ENCODE assay signal across 11 cellular contexts in the genomic region with DNA sequence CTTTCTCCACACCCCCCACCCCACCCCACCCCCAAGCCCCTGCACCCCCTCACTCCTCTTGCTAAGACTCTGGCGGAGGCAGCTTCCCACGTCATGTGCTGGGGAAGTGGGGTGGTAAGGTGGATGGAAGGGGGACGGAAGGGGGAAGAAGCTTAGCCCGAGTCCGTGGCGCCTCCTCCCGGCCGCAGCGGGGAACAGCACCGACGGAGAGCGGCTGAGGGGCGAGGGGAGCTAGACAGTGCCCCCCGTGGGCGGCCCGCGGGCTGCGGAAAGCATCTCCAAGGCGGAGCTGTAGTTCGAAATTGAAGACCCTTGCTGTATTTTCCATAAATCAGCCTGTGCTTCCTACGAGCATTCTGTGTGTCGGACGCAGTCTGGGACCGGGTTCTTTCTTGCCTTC. TPM values are rescaled to one million over a fixed set of nuclear protein-coding genes. Genes with fewer than 3 reads are reported as not detected.
A peak's percentile ranks its signal among the peaks of the same experiment; 100 is the strongest.
DNase-seq lines count a peak whose midpoint lies in the region; ATAC-seq and TF ChIP-seq lines count a peak whose summit lies in the region.
"Had no signal": no experiment of that assay in that cellular context is flagged by ENCODE, and none has a peak within 500 bp of the region (broad histone marks: within the 10 kb centered on the region; RNA-seq: fewer than 3 reads in every experiment).

No MANE protein-coding gene starts in this region.

- CTCF ChIA-PET in HEK293T (lab: Yijun Ruan, JAX), result interaction anchor here (1.0 kb wide), 2 partner anchors 57 to 726 kb away, joined by 3 to 4 read pairs; no protein-coding TSS in a partner anchor

- no peak overlapping the region for H2AFZ ChIP-seq in trophoblast cell (ENCODE audit: insufficient read depth, low read length, poor library complexity)

- no peak overlapping the region for H2BK12ac ChIP-seq in trophoblast cell (ENCODE audit: low read length)

- no peaks in the 10 kb centered on the region for H3K4me1 ChIP-seq in ectodermal cell (ENCODE audit: control insufficient read depth, insufficient read depth, low read length)
- H3K4me1 ChIP-seq in trophoblast cell (ENCODE audit: control insufficient read depth in 1 of 2, insufficient read depth in 2 of 2, low read length in 2 of 2), result peaks cover 11 to 13% of the 10 kb centered on the region in 2 experiments
- H3K4me1 ChIP-seq: pancreas had no signal

- H3K79me1 ChIP-seq in trophoblast cell (ENCODE audit: low read length), result no peaks in the 10 kb centered on the region

- H3K9me3 ChIP-seq in ectodermal cell (ENCODE audit: control insufficient read depth, low read length) (no peaks in the 10 kb centered on the region), trophoblast cell (ENCODE audit: insufficient read depth, low read depth, low read length) (peaks cover 7% of the 10 kb centered on the region)
- H3K9me3 ChIP-seq: pancreas had no signal

- no peak overlapping the region for H3K9ac ChIP-seq in trophoblast cell (ENCODE audit: low read length)

- H3K14ac ChIP-seq in trophoblast cell (ENCODE audit: low read length), result no peak overlapping the region

- H3K36me3 ChIP-seq in ectodermal cell (ENCODE audit: control insufficient read depth, insufficient read depth, low read length) (no peaks in the 10 kb centered on the region), trophoblast cell (ENCODE audit: control insufficient read depth in 1 of 2, insufficient read depth in 2 of 2, low read length in 2 of 2) (no peaks in the 10 kb centered on the region)
- H3K36me3 ChIP-seq: pancreas had no signal

- H3K4me2 ChIP-seq in trophoblast cell (ENCODE audit: low read length), result peak overlapping the region; percentile 85

- H3K4me3 ChIP-seq in ectodermal cell (ENCODE audit: insufficient read depth, low read depth, low read length) (peak overlapping the region; percentile 34), trophoblast cell (ENCODE audit: low read depth, low read length) (no peak overlapping the region)

- peak; percentile 25 to 27 for DNase-seq in NCI-H2081 (lab: John Stamatoyannopoulos, UW)
- no peak for DNase-seq in NCI-H2081 treated with DMSO at 0.1 percent for 48 hours (lab: John Stamatoyannopoulos, UW)
- peak; percentile 66 for DNase-seq in HEK293T (ENCODE audit: extremely low spot score)
- DNase-seq in trophoblast cell, result no peak
- DNase-seq in foreskin melanocyte, result no peak
- no peak for DNase-seq in NAMALWA (ENCODE audit: low spot score)
- DNase-seq: stimulated activated naive CD4-positive, alpha-beta T cell had no signal

- no peak overlapping the region for H2BK5ac ChIP-seq in trophoblast cell (ENCODE audit: low read depth, low read length, poor library complexity)

- no peak overlapping the region for H2BK120ac ChIP-seq in trophoblast cell (ENCODE audit: insufficient read depth, low read length, poor library complexity)

- POLR2A ChIA-PET in HEK293T (lab: Yijun Ruan, JAX), result no interaction called here

- H4K91ac ChIP-seq in trophoblast cell (ENCODE audit: low read depth, low read length), result no peak overlapping the region

- H3K79me2 ChIP-seq in trophoblast cell (ENCODE audit: control insufficient read depth, insufficient read depth, low read length, poor library complexity), result no peaks in the 10 kb centered on the region

- H4K12ac ChIP-seq in trophoblast cell (ENCODE audit: low read depth, low read length), result no peak overlapping the region

- H3K23ac ChIP-seq in trophoblast cell (ENCODE audit: low read length), result peak overlapping the region; percentile 7

- H2AK5ac ChIP-seq in trophoblast cell (ENCODE audit: low read length), result no peak overlapping the region

- no peak overlapping the region for H3K18ac ChIP-seq in trophoblast cell (ENCODE audit: low read length)

- H3K4ac ChIP-seq in trophoblast cell (ENCODE audit: low read depth, low read length), result no peak overlapping the region

- H4K8ac ChIP-seq in trophoblast cell (ENCODE audit: low read depth, low read length), result no peak overlapping the region

- peaks cover 50% of the 10 kb centered on the region for H3K27me3 ChIP-seq in ectodermal cell (ENCODE audit: control insufficient read depth, insufficient read depth, low read length, poor library complexity, severe bottlenecking)
- H3K27me3 ChIP-seq in trophoblast cell (ENCODE audit: insufficient read depth, low read length), result peaks cover 36% of the 10 kb centered on the region

- ATAC-seq in GM18858 (IDR thresholded peaks at IDR 0.05; ENCODE audit: unreplicated experiment), result no peak
- ATAC-seq: activated T-helper 17 cell treated with anti-CD3 and anti-CD28 coated beads, Interleukin-2, amount 50 U/mL, for 72 hours had no signal

- no peak overlapping the region for H3K27ac ChIP-seq in ectodermal cell (ENCODE audit: insufficient read depth, low read depth, low read length, poor library complexity, severe bottlenecking)
- H3K27ac ChIP-seq in trophoblast cell (ENCODE audit: low read depth, low read length), result no peak overlapping the region
- H3K27ac ChIP-seq: pancreas had no signal

- 6% methylated on average over 23 to 24 of the region's 24 CpGs for WGBS in ectodermal cell, 2 experiments
- no CpG with 5 or more reads among the region's 24 CpGs for WGBS in trophoblast cell (ENCODE audit: extremely low coverage, insufficient coverage, insufficient read length)

TF ChIP-seq in HEK293T, 16 proteins besides CTCF, POLR2A, EP300 and RAD21:
- TF ChIP-seq TARDBP (IDR thresholded peaks at IDR 0.05) (no peak), FOXM1 (IDR thresholded peaks at IDR 0.05; ENCODE audit: borderline replicate concordance) (no peak), LEF1 (IDR thresholded peaks at IDR 0.05; ENCODE audit: borderline replicate concordance) (no peak), HDGF (IDR thresholded peaks at IDR 0.05; ENCODE audit: borderline replicate concordance) (no peak), ELF4 (IDR thresholded peaks at IDR 0.05) (no peak), NFRKB (IDR thresholded peaks at IDR 0.05) (no peak), SUZ12 (IDR thresholded peaks at IDR 0.05) (no peak), CTBP1 (IDR thresholded peaks at IDR 0.05; ENCODE audit: borderline replicate concordance) (no peak), FOXK2 (IDR thresholded peaks at IDR 0.05) (no peak), FOXA1 (IDR thresholded peaks at IDR 0.05) (no peak)
- TF ChIP-seq, protein P1, sequence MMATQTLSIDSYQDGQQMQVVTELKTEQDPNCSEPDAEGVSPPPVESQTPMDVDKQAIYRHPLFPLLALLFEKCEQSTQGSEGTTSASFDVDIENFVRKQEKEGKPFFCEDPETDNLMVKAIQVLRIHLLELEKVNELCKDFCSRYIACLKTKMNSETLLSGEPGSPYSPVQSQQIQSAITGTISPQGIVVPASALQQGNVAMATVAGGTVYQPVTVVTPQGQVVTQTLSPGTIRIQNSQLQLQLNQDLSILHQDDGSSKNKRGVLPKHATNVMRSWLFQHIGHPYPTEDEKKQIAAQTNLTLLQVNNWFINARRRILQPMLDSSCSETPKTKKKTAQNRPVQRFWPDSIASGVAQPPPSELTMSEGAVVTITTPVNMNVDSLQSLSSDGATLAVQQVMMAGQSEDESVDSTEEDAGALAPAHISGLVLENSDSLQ (IDR thresholded peaks at IDR 0.05), result no peak

RNA-seq across cellular contexts. Expression of gene GRIN2B, which starts 0.6 kb away (rescaled TPM):
- 0.98 TPM for polyA plus RNA-seq in ectodermal cell (2013, experiment 1 of 4)
- polyA plus RNA-seq in ectodermal cell (2013, experiment 2 of 4), result 0.98 TPM
- polyA plus RNA-seq in ectodermal cell (2013, experiment 3 of 4), result 0.27 TPM
- 0.89 TPM for polyA plus RNA-seq in ectodermal cell (2013, experiment 4 of 4)
- under 0.01 and 0.01 TPM in 2 replicates for polyA plus RNA-seq in trophoblast cell (2013)

Comparison
In these comparisons a context has a peak if more than half of its experiments do, and no peak if none do; other contexts are left out.
1. DNase-seq: peak in NCI-H2081 (2 of 2) and HEK293T (single experiment); none in NCI-H2081 treated with DMSO at 0.1 percent for 48 hours (single experiment), trophoblast cell (0 of 2), foreskin melanocyte (single experiment) and NAMALWA (single experiment).